8 cellular contexts compared by ENCODE assay signal in the genomic region with DNA sequence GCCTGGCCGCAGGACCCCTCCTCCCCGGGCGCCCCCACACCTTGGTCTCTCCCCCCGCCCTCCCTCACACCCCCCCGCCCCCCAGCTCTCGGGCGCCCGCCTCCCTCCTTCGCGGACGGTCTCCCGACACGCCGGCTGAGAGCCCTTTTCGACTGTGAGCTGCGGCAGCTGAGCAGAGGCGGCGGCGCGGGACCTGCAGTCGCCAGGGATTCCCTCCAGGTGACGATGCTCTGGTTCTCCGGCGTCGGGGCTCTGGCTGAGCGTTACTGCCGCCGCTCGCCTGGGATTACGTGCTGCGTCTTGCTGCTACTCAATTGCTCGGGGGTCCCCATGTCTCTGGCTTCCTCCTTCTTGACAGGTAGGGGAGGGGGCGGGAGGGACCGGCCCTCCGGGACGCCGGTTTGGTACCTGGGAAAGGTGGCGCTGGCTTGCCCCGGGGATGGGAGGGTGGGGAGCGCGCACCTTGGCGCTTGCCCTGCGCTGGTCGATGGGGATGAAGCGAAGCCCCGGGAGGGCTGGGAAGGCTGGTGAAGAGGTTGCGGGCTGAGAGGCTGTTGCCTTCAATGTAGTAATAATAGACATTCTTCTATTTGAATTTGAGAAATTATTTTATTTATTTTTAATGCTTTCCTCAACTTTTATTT. TPM values are rescaled to one million over a fixed set of nuclear protein-coding genes. Genes with fewer than 3 reads are reported as not detected.
DNase-seq lines count a peak whose midpoint lies in the region; ATAC-seq and TF ChIP-seq lines count a peak whose summit lies in the region.

A gene (plus strand): TSS at position 151 of the 644 bp plus-strand sequence. CDS start 75 bp downstream, at position 226.

- H3K4me1 ChIP-seq in left ventricle myocardium inferior (peaks cover 23% of the 10 kb centered on the region), prostate gland (replicated peaks) (no peaks in the 10 kb centered on the region)

- H3K36me3 Mint-ChIP-seq in activated naive CD8-positive, alpha-beta T cell: no peaks in the 10 kb centered on the region

- no peaks in the 10 kb centered on the region for H3K9me3 Mint-ChIP-seq in activated naive CD8-positive, alpha-beta T cell (ENCODE audit: low read depth)

- peak within 1 kb of the TSS; percentile 80 for H3K4me3 Mint-ChIP-seq in activated naive CD8-positive, alpha-beta T cell

- H3K9me3 ChIP-seq in left ventricle myocardium inferior (replicated peaks): no peaks in the 10 kb centered on the region
- H3K9me3 ChIP-seq in prostate gland: no peaks in the 10 kb centered on the region

- intact Hi-C loops in left ventricle myocardium inferior (cut with micrococcal nuclease) (no loop called here), prostate gland (cut with DNase I) (no loop called here)

- H3K4me3 ChIP-seq in left ventricle myocardium inferior (peak within 1 kb of the TSS; percentile 77), prostate gland (peak within 1 kb of the TSS; percentile 45)

- DNase-seq in ELF-1 (ENCODE audit: low read depth, low spot score) (peak; percentile 70), NCI-H1105 treated with DMSO at 0.1 percent for 48 hours (lab: John Stamatoyannopoulos, UW) (peak; percentile 80), left ventricle myocardium inferior (peak; percentile 18), prostate gland (ENCODE audit: low spot score) (peak; percentile 42), GOT3 (lab: John Stamatoyannopoulos, UW) (no peak)

- TF ChIP-seq POLR2A in prostate gland (IDR thresholded peaks at IDR 0.05): no peak

- H3K27me3 ChIP-seq in left ventricle myocardium inferior (ENCODE audit: low read depth) (peaks cover 85% of the 10 kb centered on the region), prostate gland (replicated peaks; ENCODE audit: insufficient read depth) (peaks cover 4% of the 10 kb centered on the region)

- WGBS in prostate gland: 5% methylated on average over 37 of the region's 47 CpGs

- TF ChIP-seq CTCF in left ventricle myocardium inferior (IDR thresholded peaks at IDR 0.05; ENCODE audit: borderline replicate concordance) (no peak), prostate gland (IDR thresholded peaks at IDR 0.05) (no peak)

- H3K27ac ChIP-seq in left ventricle myocardium inferior (replicated peaks) (peak within 1 kb of the TSS; percentile 57), prostate gland (peak within 1 kb of the TSS; percentile 50 to 71)

- H3K4me1 Mint-ChIP-seq in activated naive CD8-positive, alpha-beta T cell (ENCODE audit: low read depth): peaks cover 11% of the 10 kb centered on the region

- H3K27me3 Mint-ChIP-seq in activated naive CD8-positive, alpha-beta T cell: peaks cover 36% of the 10 kb centered on the region

- ATAC-seq in GM21529 (IDR thresholded peaks at IDR 0.05; ENCODE audit: unreplicated experiment): no peak
- ATAC-seq in HG03196 (IDR thresholded peaks at IDR 0.05; ENCODE audit: unreplicated experiment): no peak

- H3K36me3 ChIP-seq in left ventricle myocardium inferior (no peaks in the 10 kb centered on the region), prostate gland (no peaks in the 10 kb centered on the region)

- H3K27ac Mint-ChIP-seq in activated naive CD8-positive, alpha-beta T cell: no peak within 1 kb of the TSS

RNA-seq across cellular contexts. Expression of the gene that starts here (rescaled TPM):
- 2.9 TPM for total RNA-seq in left ventricle myocardium inferior
- 1 to 10 TPM; 4.5 to 8.4 TPM for total RNA-seq in prostate gland
